ENCODE assay signal across 1 cellular context in the genomic region with DNA sequence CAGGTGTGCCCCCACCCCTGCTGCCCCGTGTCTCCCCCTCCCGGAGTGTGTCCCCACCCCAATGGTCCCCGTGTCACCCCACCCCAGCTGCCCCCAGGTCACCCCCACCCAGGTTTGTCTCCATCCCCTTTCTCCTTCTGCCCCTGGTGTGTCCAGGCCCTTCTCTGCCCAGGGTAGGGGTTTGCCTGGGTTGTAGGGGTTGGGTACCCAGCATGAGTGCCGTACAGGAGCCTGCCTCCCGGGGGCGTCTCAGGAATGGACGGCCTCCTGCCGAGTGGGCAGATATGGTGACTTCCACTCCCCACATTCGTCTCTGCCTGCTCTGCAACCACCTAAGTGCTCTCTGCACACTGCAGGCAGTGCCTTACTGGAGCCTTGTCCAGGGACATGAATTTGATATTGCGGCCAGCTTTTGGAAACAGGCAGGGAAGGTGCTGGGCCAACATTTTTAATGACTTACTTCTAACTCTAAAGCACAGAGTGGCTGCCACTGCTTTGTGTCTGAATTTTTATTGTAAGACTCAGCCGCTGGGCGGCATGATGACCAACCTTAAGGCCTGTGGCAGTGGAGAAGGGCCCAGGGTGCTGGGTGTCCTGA.
TF ChIP-seq lines count a peak whose summit lies in the region.

No MANE protein-coding gene starts in this region.

TF ChIP-seq in WTC11, 78 proteins besides CTCF, POLR2A, EP300 and RAD21:
- TF ChIP-seq, protein P1, sequence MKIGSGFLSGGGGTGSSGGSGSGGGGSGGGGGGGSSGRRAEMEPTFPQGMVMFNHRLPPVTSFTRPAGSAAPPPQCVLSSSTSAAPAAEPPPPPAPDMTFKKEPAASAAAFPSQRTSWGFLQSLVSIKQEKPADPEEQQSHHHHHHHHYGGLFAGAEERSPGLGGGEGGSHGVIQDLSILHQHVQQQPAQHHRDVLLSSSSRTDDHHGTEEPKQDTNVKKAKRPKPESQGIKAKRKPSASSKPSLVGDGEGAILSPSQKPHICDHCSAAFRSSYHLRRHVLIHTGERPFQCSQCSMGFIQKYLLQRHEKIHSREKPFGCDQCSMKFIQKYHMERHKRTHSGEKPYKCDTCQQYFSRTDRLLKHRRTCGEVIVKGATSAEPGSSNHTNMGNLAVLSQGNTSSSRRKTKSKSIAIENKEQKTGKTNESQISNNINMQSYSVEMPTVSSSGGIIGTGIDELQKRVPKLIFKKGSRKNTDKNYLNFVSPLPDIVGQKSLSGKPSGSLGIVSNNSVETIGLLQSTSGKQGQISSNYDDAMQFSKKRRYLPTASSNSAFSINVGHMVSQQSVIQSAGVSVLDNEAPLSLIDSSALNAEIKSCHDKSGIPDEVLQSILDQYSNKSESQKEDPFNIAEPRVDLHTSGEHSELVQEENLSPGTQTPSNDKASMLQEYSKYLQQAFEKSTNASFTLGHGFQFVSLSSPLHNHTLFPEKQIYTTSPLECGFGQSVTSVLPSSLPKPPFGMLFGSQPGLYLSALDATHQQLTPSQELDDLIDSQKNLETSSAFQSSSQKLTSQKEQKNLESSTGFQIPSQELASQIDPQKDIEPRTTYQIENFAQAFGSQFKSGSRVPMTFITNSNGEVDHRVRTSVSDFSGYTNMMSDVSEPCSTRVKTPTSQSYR (CRISPR knock-in tag; IDR thresholded peaks at IDR 0.05): no peak
- TF ChIP-seq ELF4 (CRISPR knock-in tag; IDR thresholded peaks at IDR 0.05; ENCODE audit: low read depth) (no peak), RORB (CRISPR knock-in tag; IDR thresholded peaks at IDR 0.05) (no peak), ZNF671 (CRISPR knock-in tag; IDR thresholded peaks at IDR 0.05) (no peak), ZNF317 (CRISPR knock-in tag; IDR thresholded peaks at IDR 0.05; ENCODE audit: borderline replicate concordance, low read depth) (no peak), OVOL2 (CRISPR knock-in tag; IDR thresholded peaks at IDR 0.05; ENCODE audit: borderline replicate concordance) (no peak)
- TF ChIP-seq, protein P2, sequence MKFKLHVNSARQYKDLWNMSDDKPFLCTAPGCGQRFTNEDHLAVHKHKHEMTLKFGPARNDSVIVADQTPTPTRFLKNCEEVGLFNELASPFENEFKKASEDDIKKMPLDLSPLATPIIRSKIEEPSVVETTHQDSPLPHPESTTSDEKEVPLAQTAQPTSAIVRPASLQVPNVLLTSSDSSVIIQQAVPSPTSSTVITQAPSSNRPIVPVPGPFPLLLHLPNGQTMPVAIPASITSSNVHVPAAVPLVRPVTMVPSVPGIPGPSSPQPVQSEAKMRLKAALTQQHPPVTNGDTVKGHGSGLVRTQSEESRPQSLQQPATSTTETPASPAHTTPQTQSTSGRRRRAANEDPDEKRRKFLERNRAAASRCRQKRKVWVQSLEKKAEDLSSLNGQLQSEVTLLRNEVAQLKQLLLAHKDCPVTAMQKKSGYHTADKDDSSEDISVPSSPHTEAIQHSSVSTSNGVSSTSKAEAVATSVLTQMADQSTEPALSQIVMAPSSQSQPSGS (CRISPR knock-in tag; IDR thresholded peaks at IDR 0.05; ENCODE audit: borderline replicate concordance, low read depth): no peak
